Comparison of ENCODE assay signal across 8 cellular contexts in the genomic region with DNA sequence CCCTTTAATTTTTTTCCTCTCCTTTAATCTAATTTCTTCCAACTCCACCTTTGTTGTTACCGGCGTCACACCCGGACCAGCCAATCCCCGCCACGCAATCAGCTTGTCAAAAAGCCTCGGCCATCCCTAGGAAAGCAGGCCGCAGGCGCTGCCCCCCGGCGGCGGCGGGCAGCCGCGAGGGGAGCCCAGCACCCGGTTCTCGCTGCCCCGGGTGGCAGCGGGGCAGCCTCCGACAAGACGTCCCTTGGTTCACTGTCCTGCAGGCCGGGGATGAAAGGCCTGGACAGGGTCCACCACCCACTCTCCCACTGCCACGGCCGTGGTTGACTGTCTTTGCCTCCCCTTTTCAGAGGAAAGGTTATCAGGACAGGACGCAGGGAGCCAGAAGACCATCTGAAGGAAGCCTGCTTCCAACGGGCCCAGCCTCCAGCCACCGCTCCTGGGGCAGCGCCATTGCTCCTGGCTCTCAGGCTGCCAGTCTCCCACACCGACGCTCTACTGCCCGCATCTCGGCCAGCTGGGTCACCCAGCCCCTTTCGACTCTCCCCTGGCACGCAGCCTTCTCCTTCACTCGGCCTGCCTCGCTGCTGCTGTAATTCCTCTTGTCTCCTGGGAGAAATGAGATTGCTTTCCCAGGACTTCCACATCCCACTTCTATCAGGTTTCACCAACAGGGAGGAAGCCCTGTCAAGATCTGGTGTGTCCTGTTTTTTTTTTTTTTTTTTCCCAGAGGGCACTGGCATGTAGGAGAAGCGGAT. TPM values are rescaled to one million over a fixed set of nuclear protein-coding genes. Genes with fewer than 3 reads are reported as not detected.
DNase-seq lines count a peak whose midpoint lies in the region; ATAC-seq and TF ChIP-seq lines count a peak whose summit lies in the region.

No MANE protein-coding gene starts in this region.

- H3K27ac ChIP-seq in MM.1S (ENCODE audit: low read length) (no peak overlapping the region; the same call in 1 of the 2 replicates), body of pancreas (peak overlapping the region; percentile 60 to 99 (median 99))

- H3K4me3 ChIP-seq in MM.1S (ENCODE audit: low read length) (peak overlapping the region; percentile 86), body of pancreas (peak overlapping the region; percentile 37 to 56)

- peak overlapping the region; percentile 90 for H3K27ac Mint-ChIP-seq in progenitor cell of endocrine pancreas

- peak overlapping the region; percentile 91 for H2AFZ ChIP-seq in MM.1S (ENCODE audit: low read length)

- peaks cover 14% of the 10 kb centered on the region for H3K4me1 Mint-ChIP-seq in progenitor cell of endocrine pancreas (ENCODE audit: low read depth)

- H3K36me3 Mint-ChIP-seq in progenitor cell of endocrine pancreas (ENCODE audit: insufficient read depth): no peaks in the 10 kb centered on the region

- peak overlapping the region; percentile 91 for H3K4me3 Mint-ChIP-seq in progenitor cell of endocrine pancreas (ENCODE audit: low read depth)

- ATAC-seq in body of pancreas (no peak), GM21717 (IDR thresholded peaks at IDR 0.05; ENCODE audit: unreplicated experiment) (no peak), GM21737 (IDR thresholded peaks at IDR 0.05; ENCODE audit: unreplicated experiment) (no peak)

- no peaks in the 10 kb centered on the region for H4K20me1 ChIP-seq in MM.1S (ENCODE audit: insufficient read depth, low read length)

- H3K9me3 Mint-ChIP-seq in progenitor cell of endocrine pancreas (ENCODE audit: low read depth): no peaks in the 10 kb centered on the region

- intact Hi-C loops in body of pancreas (cut with DNase I): no loop called here

- DNase-seq in MM.1S (peak; percentile 50), SK-MEL-5 (ENCODE audit: low read depth, low spot score) (peak; percentile 55), body of pancreas (peak; percentile 64 to 82 (median 76)), hypothalamus (lab: John Stamatoyannopoulos, UW) (peak; percentile 45 to 91 (median 78)), progenitor cell of endocrine pancreas (ENCODE audit: low spot score, unreplicated experiment) (no peak)

- H3K27me3 ChIP-seq in MM.1S (replicated peaks; ENCODE audit: insufficient read depth, low read length) (no peaks in the 10 kb centered on the region), body of pancreas (no peaks in the 10 kb centered on the region)

- no peaks in the 10 kb centered on the region for H3K27me3 Mint-ChIP-seq in progenitor cell of endocrine pancreas

- H3K9ac ChIP-seq in ES-I3 (ENCODE audit: low read depth, low read length): peak overlapping the region; percentile 87
- H3K9ac ChIP-seq in MM.1S (ENCODE audit: low read length): peak overlapping the region; percentile 72; the same call in 1 of the 2 replicates

- WGBS in body of pancreas, 2 donors: 1 to 2% methylated on average over 27 to 36 of the region's 36 CpGs

- H3K79me2 ChIP-seq in MM.1S (ENCODE audit: low read length): peaks cover 29% of the 10 kb centered on the region

- in situ Hi-C loops in SK-MEL-5 (cut with HindIII; ENCODE audit: low pct_unique_long_range_greater_than_20kb, low sequenced_read_pairs): no loop called here

- H3K9me2 ChIP-seq in MM.1S (replicated peaks; ENCODE audit: insufficient read depth, low read length): no peaks in the 10 kb centered on the region

- TF ChIP-seq CTCF in MM.1S (IDR thresholded peaks at IDR 0.05; ENCODE audit: low read length): peak; percentile 24
- TF ChIP-seq CTCF in body of pancreas (IDR thresholded peaks at IDR 0.05): peak in 4 of 7 experiments; percentile 13 to 25 (median 20)
- peak; percentile 30 for TF ChIP-seq CTCF in progenitor cell of endocrine pancreas (IDR thresholded peaks at IDR 0.05; ENCODE audit: unreplicated experiment)

- H3K36me3 ChIP-seq in ES-I3 (ENCODE audit: insufficient read depth, low read length): no peaks in the 10 kb centered on the region
- no peaks in the 10 kb centered on the region for H3K36me3 ChIP-seq in MM.1S (replicated peaks; ENCODE audit: insufficient read depth, low read length)
- no peaks in the 10 kb centered on the region for H3K36me3 ChIP-seq in body of pancreas (replicated peaks in 1 of 2; ENCODE audit: insufficient read depth in 1 of 2, low read depth in 2 of 2)

- TF ChIP-seq POLR2A in body of pancreas (IDR thresholded peaks at IDR 0.05): peak; percentile 24 to 69 (median 56)

- H3F3A ChIP-seq in MM.1S (ENCODE audit: insufficient read depth, low read length): peaks cover 24% of the 10 kb centered on the region; the same call in 1 of the 2 replicates

- peaks cover 9% of the 10 kb centered on the region for H3K4me1 ChIP-seq in ES-I3 (ENCODE audit: insufficient read depth, low read length)
- H3K4me1 ChIP-seq in MM.1S (ENCODE audit: low read length): no peaks in the 10 kb centered on the region; the same call in 1 of the 2 replicates
- H3K4me1 ChIP-seq in body of pancreas: peaks cover 36% of the 10 kb centered on the region

- H3K4me2 ChIP-seq in MM.1S (ENCODE audit: low read depth, low read length): peak overlapping the region; percentile 99

- H3K9me3 ChIP-seq in ES-I3 (ENCODE audit: control insufficient read depth, insufficient read depth, low read length) (no peaks in the 10 kb centered on the region), MM.1S (replicated peaks; ENCODE audit: insufficient read depth, low read length) (no peaks in the 10 kb centered on the region), body of pancreas (no peaks in the 10 kb centered on the region)

RNA-seq across cellular contexts. Expression of gene UBTF, which starts 2.8 kb away (rescaled TPM):
- 52.9 and 59.1 TPM in 2 replicates for total RNA-seq in SK-MEL-5 (2014; rRNA removed; shearing (Covaris generic))
- 63.3 and 77.7 TPM in 2 replicates for polyA plus RNA-seq in SK-MEL-5 (2015; cell fraction: cytosol; rRNA removed)
- 86.8 and 88.6 TPM in 2 replicates for polyA plus RNA-seq in SK-MEL-5 (2015; cell fraction: nucleus; rRNA removed)
- total RNA-seq in body of pancreas (10 to 100 TPM; 43.8 to 73.8 TPM), progenitor cell of endocrine pancreas (94.2 and 100 TPM in 2 replicates)

RNA-seq across cellular contexts. Expression of gene ATXN7L3, which starts 22.6 kb away (rescaled TPM):
- 28.8 and 29.9 TPM in 2 replicates for total RNA-seq in SK-MEL-5 (2014; rRNA removed; shearing (Covaris generic))
- polyA plus RNA-seq in SK-MEL-5 (2015; cell fraction: cytosol; rRNA removed): 46.8 and 55.0 TPM in 2 replicates
- 101 and 120 TPM in 2 replicates for polyA plus RNA-seq in SK-MEL-5 (2015; cell fraction: nucleus; rRNA removed)
- total RNA-seq in body of pancreas (10 to 100 TPM; 21.0 to 37.6 TPM), progenitor cell of endocrine pancreas (117 and 135 TPM in 2 replicates)

RNA-seq across cellular contexts. Expression of gene TMUB2, which starts 35.5 kb away (rescaled TPM):
- total RNA-seq in SK-MEL-5 (2014; rRNA removed; shearing (Covaris generic)): 25.7 and 27.0 TPM in 2 replicates
- polyA plus RNA-seq in SK-MEL-5 (2015; cell fraction: cytosol; rRNA removed): 33.8 and 36.9 TPM in 2 replicates
- 123 and 129 TPM in 2 replicates for polyA plus RNA-seq in SK-MEL-5 (2015; cell fraction: nucleus; rRNA removed)
- total RNA-seq in body of pancreas (10 to 100 TPM; 22.6 to 31.0 TPM), progenitor cell of endocrine pancreas (48.5 and 50.3 TPM in 2 replicates)

RNA-seq across cellular contexts. Expression of gene SLC4A1, which starts 45.6 kb away (rescaled TPM):
- 0.05 TPM in 1 of 2 replicates, not detected in the other for total RNA-seq in SK-MEL-5 (2014; rRNA removed; shearing (Covaris generic))
- polyA plus RNA-seq in SK-MEL-5 (2015; cell fraction: cytosol; rRNA removed): not detected in 2 replicates
- polyA plus RNA-seq in SK-MEL-5 (2015; cell fraction: nucleus; rRNA removed): not detected in 2 replicates
- total RNA-seq in body of pancreas: not detected
- not detected in 2 replicates for total RNA-seq in progenitor cell of endocrine pancreas

RNA-seq across cellular contexts. Expression of gene ASB16, which starts 51.8 kb away (rescaled TPM):
- not detected in 2 replicates for total RNA-seq in SK-MEL-5 (2014; rRNA removed; shearing (Covaris generic))
- not detected in 2 replicates for polyA plus RNA-seq in SK-MEL-5 (2015; cell fraction: cytosol; rRNA removed)
- 0.64 TPM in 1 of 2 replicates, not detected in the other for polyA plus RNA-seq in SK-MEL-5 (2015; cell fraction: nucleus; rRNA removed)
- total RNA-seq in body of pancreas (10 to 100 TPM in 1 of 2 donors, 1 to 10 TPM in 1; 3.9 to 10.5 TPM), progenitor cell of endocrine pancreas (0.49 and 0.89 TPM in 2 replicates)
